ENCODE assay signal across 18 cellular contexts in genomic region chr18:7821784-7822183, GRCh38.
"Had no signal": no experiment of that assay in that cellular context is flagged by ENCODE, and none has a peak within 500 bp of the region (broad histone marks: within the 10 kb centered on the region; RNA-seq: fewer than 3 reads in every experiment).

No MANE protein-coding gene starts in this region.

- DNase-seq: activated B cell treated with CpG ODN at 0.5 μM for 24 hours; activated CD4-positive, alpha-beta T cell treated with anti-CD3 and anti-CD28 coated beads for 36 hours; activated CD4-positive, alpha-beta T cell treated with anti-CD3 and anti-CD28 coated beads, Interleukin-2, amount 50 U/mL, for 48 hours; activated naive CD4-positive, alpha-beta T cell treated with Interleukin-2 at 50 U/mL for 16 hours; activated naive CD8-positive, alpha-beta T cell treated with anti-CD3 and anti-CD28 coated beads, Interleukin-2, amount 10 ng/mL, durations not matched to agents 7 days and 5 days; activated T-cell treated with anti-CD3 and anti-CD28 coated beads, Interleukin-2, amount 50 U/mL, for 48 hours; amygdala; caudate nucleus; esophagus squamous epithelium; foreskin fibroblast; immature natural killer cell; stimulated activated CD4-positive, alpha-beta T cell treated with anti-CD3 and anti-CD28 coated beads, Interleukin-1b, Interleukin-23, amount 100 ng/mL, for 48 hours; T-helper 17 cell; testis; trophoblast cell; uterus had no signal

- H3K4me3 ChIP-seq: lung, testis, uterus had no signal

- H3K27me3 ChIP-seq: esophagus squamous epithelium, testis, uterus had no signal

- H3K36me3 ChIP-seq: esophagus squamous epithelium, uterus had no signal

- H3K9me3 ChIP-seq: esophagus squamous epithelium, testis, uterus had no signal

- ATAC-seq: left lobe of liver had no signal

- H3K27ac ChIP-seq: testis had no signal

- H3K4me1 ChIP-seq: uterus had no signal
